ENCODE assay signal across 20 cellular contexts in the genomic region with DNA sequence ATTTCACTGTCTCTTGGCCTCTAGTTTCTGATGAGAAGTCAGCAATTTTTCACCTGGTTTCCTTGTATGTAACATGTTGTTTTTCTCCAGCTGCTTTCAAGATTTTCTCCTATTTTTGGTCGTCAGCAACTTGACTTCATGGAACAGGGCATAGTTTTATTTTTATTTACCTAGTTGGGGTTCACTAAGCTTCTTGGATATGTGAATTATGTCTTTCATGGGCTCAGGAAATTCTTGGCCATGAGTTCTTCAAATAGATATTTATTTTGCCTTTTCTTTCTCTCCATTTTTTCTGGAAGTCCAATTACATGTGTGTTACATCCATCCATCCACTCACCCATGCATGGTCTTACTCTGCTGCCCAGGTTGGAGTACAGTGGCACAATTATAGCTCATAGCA. TPM values are rescaled to one million over a fixed set of nuclear protein-coding genes. Genes with fewer than 3 reads are reported as not detected.
A peak's percentile ranks its signal among the peaks of the same experiment; 100 is the strongest.
DNase-seq lines count a peak whose midpoint lies in the region; ATAC-seq and TF ChIP-seq lines count a peak whose summit lies in the region.
"Had no signal": no experiment of that assay in that cellular context is flagged by ENCODE, and none has a peak within 500 bp of the region (broad histone marks: within the 10 kb centered on the region; RNA-seq: fewer than 3 reads in every experiment).

No MANE protein-coding gene starts in this region.

- in situ Hi-C loops in brain microvascular endothelial cell (cut with HindIII; ENCODE audit: low pct_ligation_motif_present, low sequenced_read_pairs): no loop called here

- H4K20me1 ChIP-seq in GM23338 (replicated peaks; ENCODE audit: insufficient read depth): peaks cover 9% of the 10 kb centered on the region

- H2AFZ ChIP-seq in GM23338: no peak overlapping the region
- H2AFZ ChIP-seq: GM23248 had no signal

- 0 out of 2 replicates have a peak overlapping the region, but pooled peaks have one; percentile 65 for H3K27ac ChIP-seq in GM23338 (ENCODE audit: low read depth)
- H3K27ac ChIP-seq in HEK293 (ENCODE audit: extremely low read depth, low read depth, low read length): no peak overlapping the region
- H3K27ac ChIP-seq in brain microvascular endothelial cell: peak overlapping the region; percentile 12
- H3K27ac ChIP-seq: GM23248 had no signal

- H3K36me3 Mint-ChIP-seq in GM23338 (ENCODE audit: low read depth): peaks cover 43% of the 10 kb centered on the region; the same call in 2 of the 3 replicates
- H3K36me3 Mint-ChIP-seq in stimulated activated effector memory CD8-positive, alpha-beta T cell treated with anti-CD3 and anti-CD28 coated beads, Interleukin-12 subunit alpha, Interleukin-12 subunit beta, amount 100 ng/mL, for 72 hours: peaks cover 90% of the 10 kb centered on the region

- no peaks in the 10 kb centered on the region for H3K9me2 ChIP-seq in GM23338 (ENCODE audit: insufficient read depth)

- CTCF ChIA-PET in HEK293 (lab: Yijun Ruan, JAX): interaction anchor here (0.6 to 1.0 kb wide), 2 partner anchors 88 to 440 kb away, joined by 4 to 6 read pairs; no protein-coding TSS in a partner anchor

- H3K4me2 ChIP-seq in GM23338: no peak overlapping the region

- H3K27me3 Mint-ChIP-seq in GM23338 (ENCODE audit: insufficient read depth, low read depth, poor library complexity): no peaks in the 10 kb centered on the region
- H3K27me3 Mint-ChIP-seq: CD4-positive, CD25-positive, alpha-beta regulatory T cell; CD8-positive, alpha-beta memory T cell had no signal

- no peaks in the 10 kb centered on the region for H3K27me3 ChIP-seq in GM23338 (ENCODE audit: insufficient read depth)
- H3K27me3 ChIP-seq in brain microvascular endothelial cell (replicated peaks): no peaks in the 10 kb centered on the region
- H3K27me3 ChIP-seq: BE2C had no signal

- H3K4me1 Mint-ChIP-seq in GM23338: no peaks in the 10 kb centered on the region
- H3K4me1 Mint-ChIP-seq in stimulated activated effector memory CD8-positive, alpha-beta T cell treated with anti-CD3 and anti-CD28 coated beads, Interleukin-12 subunit alpha, Interleukin-12 subunit beta, amount 100 ng/mL, for 72 hours: peaks cover 4% of the 10 kb centered on the region

- no peak overlapping the region for H3K4me3 ChIP-seq in GM23338
- H3K4me3 ChIP-seq in HEK293 (ENCODE audit: low read depth, low read length): no peak overlapping the region
- H3K4me3 ChIP-seq in brain microvascular endothelial cell (ENCODE audit: low read depth, low read length): no peak overlapping the region
- H3K4me3 ChIP-seq: GM23248 had no signal

- TF ChIP-seq CTCF in GM23338 (conservative IDR thresholded peaks at IDR 0.05; ENCODE audit: low read depth in 2 of 2) (no peak), HEK293 (tag by site-specific recombination; IDR thresholded peaks at IDR 0.05) (no peak), brain microvascular endothelial cell (IDR thresholded peaks at IDR 0.05; ENCODE audit: low read depth, low read length, missing control alignments) (no peak)

- peaks cover 4% of the 10 kb centered on the region for H3F3A ChIP-seq in GM23338 (replicated peaks; ENCODE audit: low read depth)

- H3K27ac Mint-ChIP-seq in GM23338: no peak overlapping the region
- peak overlapping the region; percentile 24 for H3K27ac Mint-ChIP-seq in stimulated activated effector memory CD8-positive, alpha-beta T cell treated with anti-CD3 and anti-CD28 coated beads, Interleukin-12 subunit alpha, Interleukin-12 subunit beta, amount 100 ng/mL, for 72 hours
- H3K27ac Mint-ChIP-seq: HFFc6 had no signal

- H3K79me2 ChIP-seq in GM23338 (replicated peaks; ENCODE audit: insufficient read depth): peaks cover 13% of the 10 kb centered on the region

- DNase-seq in GM23338 (ENCODE audit: low spot score) (no peak), brain microvascular endothelial cell (no peak), islet precursor cell (no peak), GM03348 (ENCODE audit: low spot score) (no peak)
- no peak for DNase-seq in stimulated activated effector memory CD8-positive, alpha-beta T cell treated with anti-CD3 and anti-CD28 coated beads, Interleukin-12 subunit alpha, Interleukin-12 subunit beta, amount 100 ng/mL, for 72 hours (ENCODE audit: low spot score in 2 of 2)
- DNase-seq: ACHN; BE2C; C1 segment of cervical spinal cord; CD4-positive, CD25-positive, alpha-beta regulatory T cell; CD8-positive, alpha-beta memory T cell; COR-L47; DMS 273 treated with DMSO at 0.1 percent for 48 hours; DMS53; DND-41; EL; GM23248; HCEC 1CT; HFFc6; IMR-90 had no signal

- H3K4me1 ChIP-seq in GM23338 (ENCODE audit: insufficient read depth) (peaks cover 12% of the 10 kb centered on the region), HEK293 (ENCODE audit: control insufficient read depth, insufficient read depth, low read length) (no peaks in the 10 kb centered on the region)
- H3K4me1 ChIP-seq: BE2C had no signal

- no peak overlapping the region for H3K4me3 Mint-ChIP-seq in GM23338
- no peak overlapping the region for H3K4me3 Mint-ChIP-seq in stimulated activated effector memory CD8-positive, alpha-beta T cell treated with anti-CD3 and anti-CD28 coated beads, Interleukin-12 subunit alpha, Interleukin-12 subunit beta, amount 100 ng/mL, for 72 hours
- H3K4me3 Mint-ChIP-seq: CD4-positive, CD25-positive, alpha-beta regulatory T cell; CD8-positive, alpha-beta memory T cell; HFFc6 had no signal

- H3K36me3 ChIP-seq in GM23338 (ENCODE audit: insufficient read depth) (peaks cover 33% of the 10 kb centered on the region), HEK293 (ENCODE audit: control insufficient read depth in 2 of 2, insufficient read depth in 1 of 2, low read length in 2 of 2) (peaks cover 60 to 79% of the 10 kb centered on the region in 2 experiments), brain microvascular endothelial cell (replicated peaks) (peaks cover 40% of the 10 kb centered on the region)

- POLR2A ChIA-PET in HEK293 (lab: Yijun Ruan, JAX): no interaction called here

- no peaks in the 10 kb centered on the region for H3K9me3 Mint-ChIP-seq in GM23338
- no peaks in the 10 kb centered on the region for H3K9me3 Mint-ChIP-seq in stimulated activated effector memory CD8-positive, alpha-beta T cell treated with anti-CD3 and anti-CD28 coated beads, Interleukin-12 subunit alpha, Interleukin-12 subunit beta, amount 100 ng/mL, for 72 hours
- H3K9me3 Mint-ChIP-seq: CD4-positive, CD25-positive, alpha-beta regulatory T cell; CD8-positive, alpha-beta memory T cell; HFFc6 had no signal

- ATAC-seq in GM23338: no peak
- no peak for ATAC-seq in stimulated activated effector memory CD8-positive, alpha-beta T cell treated with anti-CD3 and anti-CD28 coated beads, Interleukin-12 subunit alpha, Interleukin-12 subunit beta, amount 100 ng/mL, for 72 hours

- no peaks in the 10 kb centered on the region for H3K9me3 ChIP-seq in HEK293 (ENCODE audit: control insufficient read depth, insufficient read depth, low read depth, low read length)
- H3K9me3 ChIP-seq: BE2C had no signal

TF ChIP-seq in GM23338, 12 proteins besides CTCF, POLR2A, EP300 and RAD21 (continues in another document):
- TF ChIP-seq ZNF114 (CRISPR knock-in tag; IDR thresholded peaks at IDR 0.05): no peak

TF ChIP-seq in HEK293, 187 proteins besides CTCF, POLR2A, EP300 and RAD21:
- no peak for TF ChIP-seq KLF10 (tag by site-specific recombination; IDR thresholded peaks at IDR 0.05)
- no peak for TF ChIP-seq HOXD13 (CRISPR knock-in tag; IDR thresholded peaks at IDR 0.05; ENCODE audit: borderline replicate concordance)
- peak; percentile 98 for TF ChIP-seq ZNF558 (tag by site-specific recombination; IDR thresholded peaks at IDR 0.05)

RNA-seq across cellular contexts. Expression of a gene that starts 13.7 kb away (rescaled TPM):
- total RNA-seq in GM23338 (2014; rRNA removed; shearing (Covaris generic)): 72.8 and 105 TPM in 2 replicates
- 112 and 121 TPM in 2 replicates for polyA plus RNA-seq in GM23338 (2016; fragmentation: Nextera tagmentation; extraction: Ambion mirVana)

RNA-seq across cellular contexts. Expression of a gene that starts 28.4 kb away (rescaled TPM):
- total RNA-seq in GM23338 (2014; rRNA removed; shearing (Covaris generic)): 83.3 and 87.7 TPM in 2 replicates
- polyA plus RNA-seq in GM23338 (2016; fragmentation: Nextera tagmentation; extraction: Ambion mirVana): 30.1 and 31.8 TPM in 2 replicates

RNA-seq across cellular contexts. Expression of a gene that starts 59.7 kb away (rescaled TPM):
- 107 and 129 TPM in 2 replicates for total RNA-seq in GM23338 (2014; rRNA removed; shearing (Covaris generic))
- 255 TPM in 2 replicates for polyA plus RNA-seq in GM23338 (2016; fragmentation: Nextera tagmentation; extraction: Ambion mirVana)
- total RNA-seq: CD4-positive, CD25-positive, alpha-beta regulatory T cell; CD8-positive, alpha-beta memory T cell had no signal
- polyA plus RNA-seq: CD4-positive, CD25-positive, alpha-beta regulatory T cell had no signal
